ENCODE assay signal across 27 cellular contexts in genomic region chr2:59997371-59997770, GRCh38.
"Had no signal": no experiment of that assay in that cellular context is flagged by ENCODE, and none has a peak within 500 bp of the region (broad histone marks: within the 10 kb centered on the region; RNA-seq: fewer than 3 reads in every experiment).

No MANE protein-coding gene starts in this region.

- H3K4me2 ChIP-seq: neural progenitor cell, smooth muscle cell had no signal

- H3K27me3 ChIP-seq: neural progenitor cell, ovary, right lobe of liver, sigmoid colon, spleen, suprapubic skin, testis, tibial artery, transverse colon, upper lobe of right lung, uterus had no signal

- H3K9me3 ChIP-seq: ovary, right lobe of liver, sigmoid colon, spleen, suprapubic skin, testis, tibial artery, transverse colon, upper lobe of right lung, uterus had no signal

- H3K4me3 ChIP-seq: neural progenitor cell, ovary, right lobe of liver, sigmoid colon, smooth muscle cell, spleen, suprapubic skin, testis, tibial artery, transverse colon, upper lobe of right lung, uterus had no signal

- H3K4me1 ChIP-seq: parathyroid adenoma, right lobe of liver, sigmoid colon, spleen, suprapubic skin, testis, tibial artery, transverse colon, upper lobe of right lung, uterus had no signal

- H3K27ac ChIP-seq: neural progenitor cell, ovary, parathyroid adenoma, right lobe of liver, sigmoid colon, spleen, suprapubic skin, testis, tibial artery, transverse colon, upper lobe of right lung, uterus had no signal

- DNase-seq: naive thymus-derived CD4-positive, alpha-beta T cell; natural killer cell; occipital lobe; ovary; posterior cingulate gyrus; right cardiac atrium; right lobe of liver; sigmoid colon; spleen; stimulated activated CD4-positive, alpha-beta T cell treated with anti-CD3 and anti-CD28 coated beads, Interleukin-12 subunit alpha, Interleukin-12 subunit beta, amount 100 ng/mL, for 4 hours; stimulated activated CD4-positive, alpha-beta T cell treated with anti-CD3 and anti-CD28 coated beads, Interleukin-1b, Interleukin-23, amount 100 ng/mL, for 48 hours; stimulated activated CD4-positive, alpha-beta T cell treated with anti-CD3 and anti-CD28 coated beads, Interleukin-4, amount 100 ng/mL, for 1 hour; stimulated activated CD4-positive, alpha-beta T cell treated with anti-CD3 and anti-CD28 coated beads, Interleukin-4, amount 100 ng/mL, for 4 hours; stimulated activated CD8-positive, alpha-beta memory T cell treated with anti-CD3 and anti-CD28 coated beads, Interleukin-4, amount 100 ng/mL, for 48 hours; stimulated activated naive CD4-positive, alpha-beta T cell; stimulated activated naive CD8-positive, alpha-beta T cell treated with anti-CD3 and anti-CD28 coated beads, Interleukin-15, amount 100 ng/mL, for 72 hours; stimulated activated naive CD8-positive, alpha-beta T cell treated with anti-CD3 and anti-CD28 coated beads, Interleukin-15, Interleukin-2, amounts not matched to agents 100 U/mL and 50 U/mL, for 24 hours; substantia nigra; testis; tibial artery; transverse colon; upper lobe of right lung; uterus had no signal

- H3K9ac ChIP-seq: neural progenitor cell, parathyroid adenoma had no signal

- H3K36me3 ChIP-seq: neural progenitor cell, ovary, right lobe of liver, sigmoid colon, spleen, suprapubic skin, tibial artery, transverse colon, upper lobe of right lung, uterus had no signal
